ENCODE assay signal across 23 cellular contexts in the genomic region with DNA sequence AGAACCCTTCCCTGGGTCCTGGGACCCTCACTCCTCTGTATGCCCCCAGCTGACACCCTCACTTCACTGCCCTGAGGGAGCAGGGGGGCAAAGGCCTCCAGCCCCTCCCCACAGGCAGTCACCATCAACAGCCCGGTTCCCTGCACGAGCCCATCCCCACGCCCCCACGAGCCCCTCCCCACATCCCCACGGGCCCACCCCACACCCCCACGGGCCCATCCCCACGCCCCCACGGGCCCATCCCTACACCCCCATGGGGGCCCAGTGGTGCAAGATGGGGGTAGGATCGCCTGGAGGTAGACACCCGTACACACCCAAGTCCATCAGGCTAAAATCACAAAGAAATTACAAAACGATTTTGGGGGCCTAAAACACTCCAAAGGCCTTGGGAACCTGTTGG. TPM values are rescaled to one million over a fixed set of nuclear protein-coding genes. Genes with fewer than 3 reads are reported as not detected.
"Had no signal": no experiment of that assay in that cellular context is flagged by ENCODE, and none has a peak within 500 bp of the region (broad histone marks: within the 10 kb centered on the region; RNA-seq: fewer than 3 reads in every experiment).

No MANE protein-coding gene starts in this region.

- H3K4me3 ChIP-seq: SJSA1, SK-N-MC had no signal

- H3K27ac ChIP-seq: SJSA1, SK-N-MC had no signal

- H3K4me1 ChIP-seq: SJSA1 had no signal

- H3K36me3 ChIP-seq: SJSA1 had no signal

- FAIRE-seq: RCC 7860 had no signal

- H3K9me3 ChIP-seq: SJSA1 had no signal

- DNase-seq: IMR-90, Karpas-422, KG1, MM.1S, NCI-H1092 treated with DMSO at 0.1 percent for 48 hours, NCI-H1436, NCI-H187, NCI-H2029, NCI-H2081 treated with DMSO at 0.1 percent for 48 hours, NCI-H2171, NCI-H226, NCI-H446, NCI-H510A, NCI-H524 treated with DMSO at 0.1 percent for 48 hours, NCI-H69, NCI-H774, Right ventricle myocardium superior, RPMI8226, SIG-M5 had no signal

RNA-seq across cellular contexts. Expression of a gene that starts 53.0 kb away (rescaled TPM):
- total RNA-seq: M059J had no signal
